In the genomic region with DNA sequence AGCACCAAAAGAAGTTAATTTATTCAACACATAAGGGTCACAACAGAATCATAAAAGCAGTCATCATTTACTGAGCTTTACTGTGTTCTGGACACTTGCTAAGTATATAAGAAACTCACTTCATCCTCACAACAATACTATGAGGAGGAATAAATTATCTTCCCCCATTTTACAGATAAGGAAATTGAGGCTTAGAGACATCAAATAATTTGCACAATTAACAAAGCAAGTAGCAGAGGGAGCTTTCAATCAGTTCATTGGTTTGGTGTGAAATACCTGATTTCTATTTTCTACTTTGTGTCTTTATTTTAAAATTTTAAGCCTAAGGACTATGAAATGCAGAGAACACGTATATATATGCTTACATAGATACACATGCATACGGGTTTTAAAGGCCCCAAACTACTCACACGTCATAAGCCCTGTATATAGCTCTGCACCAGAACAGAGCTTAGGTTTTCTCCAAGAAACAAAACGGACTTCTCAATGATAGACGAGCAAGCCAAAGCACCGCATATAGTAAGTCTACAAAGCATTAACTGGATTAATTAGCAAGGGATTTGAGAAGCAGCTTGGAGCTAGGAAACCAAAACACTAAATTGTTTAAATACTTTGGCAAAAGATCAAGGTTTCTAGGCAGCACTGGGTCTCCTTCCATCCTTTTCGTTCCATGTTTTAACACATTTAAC, we compare ENCODE assay signal across 12 cellular contexts.
A peak's percentile ranks its signal among the peaks of the same experiment; 100 is the strongest.
DNase-seq lines count a peak whose midpoint lies in the region; ATAC-seq, FAIRE-seq and TF ChIP-seq lines count a peak whose summit lies in the region.
"Had no signal": no experiment of that assay in that cellular context is flagged by ENCODE, and none has a peak within 500 bp of the region (broad histone marks: within the 10 kb centered on the region; RNA-seq: fewer than 3 reads in every experiment).

No MANE protein-coding gene starts in this region.

- peak overlapping the region; percentile 66 for H3K4me2 ChIP-seq in K562 (ENCODE audit: insufficient read depth, low read length)

- H3K4me1 Mint-ChIP-seq in naive thymus-derived CD8-positive, alpha-beta T cell: peaks cover 12 to 28% (median 23%) of the 10 kb centered on the region in 4 donors

- no peak for TF ChIP-seq POLR2A in K562 (conservative IDR thresholded peaks at IDR 0.05)

- WGBS in K562 (ENCODE audit: insufficient coverage, low coverage, missing lambda C conversion rate): 4% methylated on average over 7 of the region's 7 CpGs

- in situ Hi-C loops in K562 (cut with MboI): no loop called here
- in situ Hi-C loops in ACHN (cut with HindIII; ENCODE audit: low pct_ligation_motif_present, low pct_unique_long_range_greater_than_20kb, low sequenced_read_pairs): no loop called here

- peak overlapping the region; percentile 20 for H2AFZ ChIP-seq in K562 (ENCODE audit: low read depth, low read length)

- no TSS peak for BruUV-seq in K562 (replicated peaks; lab: Mats Ljungman, UMichigan)

- peak overlapping the region; percentile 80 for H3K27ac ChIP-seq in K562 (ENCODE audit: extremely low read depth, low read depth, low read length)

- no peaks in the 10 kb centered on the region for H4K20me1 ChIP-seq in K562 (replicated peaks; ENCODE audit: control insufficient read depth, insufficient read depth, low read length)

- intact Hi-C loops in K562 (cut with micrococcal nuclease): loop anchor here (10.0 kb wide), 1 partner anchor 90 kb away; no protein-coding TSS in a partner anchor

- H3K27ac Mint-ChIP-seq in naive thymus-derived CD8-positive, alpha-beta T cell: no peak overlapping the region
- H3K27ac Mint-ChIP-seq: activated naive CD8-positive, alpha-beta T cell had no signal

- peaks cover 49% of the 10 kb centered on the region for H3K79me2 ChIP-seq in K562 (ENCODE audit: control insufficient read depth, insufficient read depth, low read length)

- no peaks in the 10 kb centered on the region for H3K36me3 ChIP-seq in K562 (ENCODE audit: control insufficient read depth, insufficient read depth, low read length)

- no peak for FAIRE-seq in K562 (lab: Jason Lieb, UNC)

- H3K9me1 ChIP-seq in K562 (ENCODE audit: control insufficient read depth, insufficient read depth, low read length): no peaks in the 10 kb centered on the region

- peak overlapping the region in 6 of 10 donors; percentile 46 to 84 (median 72) for H3K4me3 Mint-ChIP-seq in naive thymus-derived CD8-positive, alpha-beta T cell
- H3K4me3 Mint-ChIP-seq: activated CD8-positive, alpha-beta T cell treated with anti-CD3 and anti-CD28 coated beads for 36 hours had no signal

- peak overlapping the region in 1 of 2 experiments; percentile 55; a peak in 2 of 4 replicates for H3K9ac ChIP-seq in K562 (ENCODE audit: insufficient read depth in 1 of 2, low read depth in 2 of 2, low read length in 2 of 2)

- H3K4me1 ChIP-seq in K562 (replicated peaks in 1 of 2; ENCODE audit: control insufficient read depth in 2 of 2, insufficient read depth in 2 of 2, low read length in 2 of 2): peaks cover 5 to 23% of the 10 kb centered on the region in 2 experiments

- H3K4me3 ChIP-seq in K562: peak overlapping the region; percentile 19

- DNase-seq in COR-L47 (lab: John Stamatoyannopoulos, UW) (peak; percentile 28), K562 (ENCODE audit: extremely low read depth in 1 of 4, low spot score in 3 of 4) (peak in 2 of 4 experiments; percentile 22 to 45), ACHN (no peak), NCI-H128 (lab: John Stamatoyannopoulos, UW; ENCODE audit: unreplicated experiment) (no peak)
- no peak for DNase-seq in naive thymus-derived CD8-positive, alpha-beta T cell
- DNase-seq: activated CD8-positive, alpha-beta T cell treated with anti-CD3 and anti-CD28 coated beads for 36 hours; stimulated activated CD4-positive, alpha-beta T cell treated with anti-CD3 and anti-CD28 coated beads, Interleukin-2, amount 100 ng/mL, for 48 hours; SW 1271 had no signal

- no peak for TF ChIP-seq RAD21 in Ishikawa (IDR thresholded peaks at IDR 0.05; ENCODE audit: low read depth)
- no peak for TF ChIP-seq RAD21 in K562 (CRISPR knock-in tag; conservative IDR thresholded peaks at IDR 0.05 in 1 of 2, IDR thresholded peaks at IDR 0.05 in 1 of 2)

- peaks cover 11 to 28% (median 17%) of the 10 kb centered on the region in 9 donors for H3K9me3 Mint-ChIP-seq in naive thymus-derived CD8-positive, alpha-beta T cell

- TF ChIP-seq EP300 in Ishikawa (IDR thresholded peaks at IDR 0.05; ENCODE audit: borderline replicate concordance) (no peak), K562 (IDR thresholded peaks at IDR 0.05; ENCODE audit: low read length) (no peak)

- no peaks in the 10 kb centered on the region for H3K27me3 Mint-ChIP-seq in naive thymus-derived CD8-positive, alpha-beta T cell
- H3K27me3 Mint-ChIP-seq: activated CD8-positive, alpha-beta T cell treated with anti-CD3 and anti-CD28 coated beads for 36 hours; activated naive CD8-positive, alpha-beta T cell had no signal

- POLR2A ChIA-PET in K562 (lab: Yijun Ruan, JAX): interaction anchor here (0.6 to 2.3 kb wide), 9 partner anchors 10 to 212 kb away, joined by 3 to 9 read pairs (median 4); no protein-coding TSS in a partner anchor
- POLR2A ChIA-PET in naive thymus-derived CD8-positive, alpha-beta T cell (lab: Charles Lee): no interaction called here

- CTCF ChIA-PET in K562 (lab: Yijun Ruan, JAX; ENCODE audit: low intra/inter-chr PET ratio): no interaction called here

- H3K36me3 Mint-ChIP-seq in naive thymus-derived CD8-positive, alpha-beta T cell: peaks cover 27 to 31% (median 27%) of the 10 kb centered on the region in 3 donors

- ATAC-seq in K562 (peak; percentile 81), HG03469 (IDR thresholded peaks at IDR 0.05; ENCODE audit: unreplicated experiment) (no peak), HG02981 (IDR thresholded peaks at IDR 0.05; ENCODE audit: unreplicated experiment) (no peak)
- ATAC-seq in naive thymus-derived CD8-positive, alpha-beta T cell: no peak

- no peak for TF ChIP-seq CTCF in K562 (IDR thresholded peaks at IDR 0.05 in 2 of 3, conservative IDR thresholded peaks at IDR 0.05 in 1 of 3; ENCODE audit: insufficient read depth in 2 of 3, low read depth in 1 of 3, low read length in 3 of 3)

- H3K9me3 ChIP-seq in K562 (replicated peaks; ENCODE audit: control insufficient read depth, insufficient read depth, low read depth, low read length): no peaks in the 10 kb centered on the region

- H3K27me3 ChIP-seq in K562 (ENCODE audit: control insufficient read depth in 2 of 2, insufficient read depth in 2 of 2, low read length in 2 of 2): no peaks in the 10 kb centered on the region

TF ChIP-seq in Ishikawa, 13 proteins besides CTCF, POLR2A, EP300 and RAD21:
- TF ChIP-seq NFIC (IDR thresholded peaks at IDR 0.05) (0 out of 2 replicates have a peak, but pooled peaks have one; percentile 22), ZBTB7A (IDR thresholded peaks at IDR 0.05; ENCODE audit: low read depth) (no peak)

TF ChIP-seq in K562, 482 proteins besides CTCF, POLR2A, EP300 and RAD21 (continues in another document):
- TF ChIP-seq LEF1 (IDR thresholded peaks at IDR 0.05) (no peak), RCOR1 (IDR thresholded peaks at IDR 0.05; ENCODE audit: borderline replicate concordance in 1 of 2, low read depth in 2 of 2, low read length in 2 of 2) (0 out of 4 replicates have a peak, but pooled peaks of 1 of the 2 experiments have one; percentile 22), ATF1 (CRISPR knock-in tag; IDR thresholded peaks at IDR 0.05) (no peak), ATF1 (tag; IDR thresholded peaks at IDR 0.05) (peak; percentile 32), ZNF778 (CRISPR knock-in tag; IDR thresholded peaks at IDR 0.05) (no peak), SNRNP70 (optimal IDR thresholded peaks at IDR 0.05; ENCODE audit: low read depth, low read length) (no peak), ADNP (tag; IDR thresholded peaks at IDR 0.05) (peak; percentile 87), MBD2 (IDR thresholded peaks at IDR 0.05; ENCODE audit: borderline replicate concordance, low read depth) (no peak), ZNF444 (CRISPR knock-in tag; IDR thresholded peaks at IDR 0.05) (no peak), RBM25 (IDR thresholded peaks at IDR 0.05; ENCODE audit: low read depth, low read length, severe bottlenecking) (peak; percentile 94), CCNT2 (IDR thresholded peaks at IDR 0.05; ENCODE audit: borderline replicate concordance, extremely low read depth, insufficient read length, low read depth, low read length) (no peak), TARDBP (IDR thresholded peaks at IDR 0.05) (no peak), BCOR (IDR thresholded peaks at IDR 0.05) (peak; percentile 97), ZNF324 (CRISPR knock-in tag; IDR thresholded peaks at IDR 0.05) (no peak), TBP (optimal IDR thresholded peaks at IDR 0.05; ENCODE audit: low read depth, low read length) (peak; percentile 8), CREM (IDR thresholded peaks at IDR 0.05; ENCODE audit: low read depth) (peak; percentile 40; the same call in 1 of the 2 replicates)
- TF ChIP-seq, protein P1, sequence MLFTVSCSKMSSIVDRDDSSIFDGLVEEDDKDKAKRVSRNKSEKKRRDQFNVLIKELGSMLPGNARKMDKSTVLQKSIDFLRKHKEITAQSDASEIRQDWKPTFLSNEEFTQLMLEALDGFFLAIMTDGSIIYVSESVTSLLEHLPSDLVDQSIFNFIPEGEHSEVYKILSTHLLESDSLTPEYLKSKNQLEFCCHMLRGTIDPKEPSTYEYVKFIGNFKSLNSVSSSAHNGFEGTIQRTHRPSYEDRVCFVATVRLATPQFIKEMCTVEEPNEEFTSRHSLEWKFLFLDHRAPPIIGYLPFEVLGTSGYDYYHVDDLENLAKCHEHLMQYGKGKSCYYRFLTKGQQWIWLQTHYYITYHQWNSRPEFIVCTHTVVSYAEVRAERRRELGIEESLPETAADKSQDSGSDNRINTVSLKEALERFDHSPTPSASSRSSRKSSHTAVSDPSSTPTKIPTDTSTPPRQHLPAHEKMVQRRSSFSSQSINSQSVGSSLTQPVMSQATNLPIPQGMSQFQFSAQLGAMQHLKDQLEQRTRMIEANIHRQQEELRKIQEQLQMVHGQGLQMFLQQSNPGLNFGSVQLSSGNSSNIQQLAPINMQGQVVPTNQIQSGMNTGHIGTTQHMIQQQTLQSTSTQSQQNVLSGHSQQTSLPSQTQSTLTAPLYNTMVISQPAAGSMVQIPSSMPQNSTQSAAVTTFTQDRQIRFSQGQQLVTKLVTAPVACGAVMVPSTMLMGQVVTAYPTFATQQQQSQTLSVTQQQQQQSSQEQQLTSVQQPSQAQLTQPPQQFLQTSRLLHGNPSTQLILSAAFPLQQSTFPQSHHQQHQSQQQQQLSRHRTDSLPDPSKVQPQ (CRISPR knock-in tag; IDR thresholded peaks at IDR 0.05; ENCODE audit: borderline replicate concordance): no peak
